In the genomic region with DNA sequence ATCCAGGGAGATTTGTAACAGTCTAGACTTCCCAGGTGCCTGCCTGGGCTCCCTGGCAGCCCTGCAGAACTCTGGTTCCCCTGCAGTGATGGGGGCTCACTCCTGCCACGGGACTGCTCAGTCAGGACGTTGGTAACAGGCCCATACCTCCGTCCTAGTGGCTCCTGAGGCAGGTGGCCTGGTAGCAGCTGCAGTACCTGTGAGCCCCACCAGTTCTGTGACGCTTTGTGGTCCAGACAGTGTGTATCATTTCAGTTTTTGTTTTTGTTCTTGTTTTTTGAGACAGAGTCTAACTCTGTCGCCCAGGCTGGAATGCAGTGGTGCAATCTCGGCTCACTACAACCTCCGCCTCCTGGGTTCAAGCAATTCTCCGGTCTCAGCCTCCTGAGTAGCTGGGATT, we compare ENCODE assay signal across 19 cellular contexts. TPM values are rescaled to one million over a fixed set of nuclear protein-coding genes. Genes with fewer than 3 reads are reported as not detected.
"Had no signal": no experiment of that assay in that cellular context is flagged by ENCODE, and none has a peak within 500 bp of the region (broad histone marks: within the 10 kb centered on the region; RNA-seq: fewer than 3 reads in every experiment).

No MANE protein-coding gene starts in this region.

- H3K4me3 ChIP-seq: body of pancreas, coronary artery, heart left ventricle, lower lobe of right lung, smooth muscle cell had no signal

- H3K9me3 ChIP-seq: body of pancreas, heart left ventricle, lower lobe of right lung had no signal

- H3K27me3 ChIP-seq: body of pancreas, heart left ventricle had no signal

- ATAC-seq: activated CD8-positive, alpha-beta memory T cell treated with anti-CD3 and anti-CD28 coated beads, Interleukin-2, amount 10 ng/mL, durations not matched to agents 7 days and 5 days; body of pancreas; stimulated activated naive CD8-positive, alpha-beta T cell treated with anti-CD3 and anti-CD28 coated beads, Interleukin-15, amount 100 ng/mL, for 72 hours; T-cell had no signal

- DNase-seq: activated CD4-positive, alpha-beta T cell treated with anti-CD3 and anti-CD28 coated beads, Interleukin-2, amount 50 U/mL, for 4 hours; activated CD4-positive, CD25-positive, alpha-beta regulatory T cell treated with anti-CD3 and anti-CD28 coated beads, Interleukin-2, amount 50 U/mL, for 72 hours; activated CD8-positive, alpha-beta memory T cell treated with anti-CD3 and anti-CD28 coated beads, Interleukin-2, amount 10 ng/mL, durations not matched to agents 7 days and 5 days; activated T-cell treated with anti-CD3 and anti-CD28 coated beads, Interleukin-2, amount 50 U/mL, for 1 hour; body of pancreas; caudate nucleus; effector CD8-positive, alpha-beta T cell; foreskin melanocyte; heart left ventricle; immature natural killer cell; lower lobe of right lung; nephron progenitor cell; occipital lobe; stimulated activated CD4-positive, alpha-beta T cell treated with anti-CD3 and anti-CD28 coated beads, Interleukin-4, amount 100 ng/mL, for 4 hours; stimulated activated naive CD8-positive, alpha-beta T cell treated with anti-CD3 and anti-CD28 coated beads, Interleukin-15, amount 100 ng/mL, for 72 hours; T-cell had no signal

- H3K4me2 ChIP-seq: smooth muscle cell had no signal

- H3K27ac ChIP-seq: lower lobe of right lung had no signal

RNA-seq across cellular contexts. Expression of a gene that starts 44.3 kb away (rescaled TPM):
- total RNA-seq: activated CD8-positive, alpha-beta memory T cell treated with anti-CD3 and anti-CD28 coated beads, Interleukin-2, amount 10 ng/mL, durations not matched to agents 7 days and 5 days; activated T-helper 2 cell treated with anti-CD3 and anti-CD28 coated beads, Interferon-gamma antibody, Interleukin-2, Interleukin-4, amounts not matched to agents 10 μg/mL and 5 μg/mL and 100 μg/mL, durations not matched to agents 14 hours and 24 hours and 36 hours had no signal
- polyA plus RNA-seq: immature natural killer cell had no signal
